In genomic region chr14:78709795-78710569, GRCh38 we compare ENCODE assay signal across 13 cellular contexts.
A peak's percentile ranks its signal among the peaks of the same experiment; 100 is the strongest.
DNase-seq lines count a peak whose midpoint lies in the region; ATAC-seq and TF ChIP-seq lines count a peak whose summit lies in the region.
"Had no signal": no experiment of that assay in that cellular context is flagged by ENCODE, and none has a peak within 500 bp of the region (broad histone marks: within the 10 kb centered on the region; RNA-seq: fewer than 3 reads in every experiment).

No MANE protein-coding gene starts in this region.

- H3K4me1 Mint-ChIP-seq in activated naive CD4-positive, alpha-beta T cell treated with anti-CD3 and anti-CD28 coated beads, Interleukin-2, amount 50 U/mL, for 24 hours, result no peaks in the 10 kb centered on the region
- no peaks in the 10 kb centered on the region for H3K4me1 Mint-ChIP-seq in activated naive CD4-positive, alpha-beta T cell treated with anti-CD3 and anti-CD28 coated beads for 36 hours (ENCODE audit: low read depth)

- no peak for DNase-seq in activated naive CD4-positive, alpha-beta T cell treated with anti-CD3 and anti-CD28 coated beads for 36 hours
- DNase-seq in SK-MEL-5 (ENCODE audit: low read depth, low spot score) (peak; percentile 24), left kidney (ENCODE audit: low read depth, low spot score) (peak; percentile 38), lower leg skin (ENCODE audit: low spot score in 2 of 2) (no peak), GF-D8 (lab: John Stamatoyannopoulos, UW) (no peak)
- DNase-seq: GDM1, KBM-7, NCI-H1092 treated with DMSO at 0.1 percent for 48 hours, NCI-H774, PC-9 had no signal

- H3K27me3 Mint-ChIP-seq in activated naive CD4-positive, alpha-beta T cell treated with anti-CD3 and anti-CD28 coated beads, Interleukin-2, amount 50 U/mL, for 24 hours, result peaks cover 5% of the 10 kb centered on the region
- H3K27me3 Mint-ChIP-seq in activated naive CD4-positive, alpha-beta T cell treated with anti-CD3 and anti-CD28 coated beads for 36 hours (ENCODE audit: low read depth), result peaks cover 6% of the 10 kb centered on the region

- no peak overlapping the region for H3K4me3 Mint-ChIP-seq in activated naive CD4-positive, alpha-beta T cell treated with anti-CD3 and anti-CD28 coated beads, Interleukin-2, amount 50 U/mL, for 24 hours
- no peak overlapping the region for H3K4me3 Mint-ChIP-seq in activated naive CD4-positive, alpha-beta T cell treated with anti-CD3 and anti-CD28 coated beads for 36 hours

- intact Hi-C loops in activated naive CD4-positive, alpha-beta T cell treated with anti-CD3 and anti-CD28 coated beads for 36 hours (cut with micrococcal nuclease), result no loop called here
- intact Hi-C loops in lower leg skin (cut with DNase I; ENCODE audit: low total_unique reads), result no loop called here

- no peak overlapping the region for H3K4me3 ChIP-seq in lower leg skin (ENCODE audit: low read depth, poor library complexity, severe bottlenecking)
- H3K4me3 ChIP-seq: A549, PC-9 had no signal

- peak overlapping the region; percentile 27 for H3K27ac Mint-ChIP-seq in activated naive CD4-positive, alpha-beta T cell treated with anti-CD3 and anti-CD28 coated beads, Interleukin-2, amount 50 U/mL, for 24 hours
- no peak overlapping the region for H3K27ac Mint-ChIP-seq in activated naive CD4-positive, alpha-beta T cell treated with anti-CD3 and anti-CD28 coated beads for 36 hours

- H3K36me3 Mint-ChIP-seq in activated naive CD4-positive, alpha-beta T cell treated with anti-CD3 and anti-CD28 coated beads, Interleukin-2, amount 50 U/mL, for 24 hours, result no peaks in the 10 kb centered on the region
- H3K36me3 Mint-ChIP-seq in activated naive CD4-positive, alpha-beta T cell treated with anti-CD3 and anti-CD28 coated beads for 36 hours (ENCODE audit: low read depth), result no peaks in the 10 kb centered on the region

- 73 to 79% methylated on average over 5 of the region's 5 CpGs for WGBS in lower leg skin, 2 donors

- ATAC-seq in HG03045 (IDR thresholded peaks at IDR 0.05; ENCODE audit: unreplicated experiment), result no peak
- ATAC-seq: A549 had no signal

- in situ Hi-C loops in SK-MEL-5 (cut with HindIII; ENCODE audit: low pct_unique_long_range_greater_than_20kb, low sequenced_read_pairs), result no loop called here

- no peak for TF ChIP-seq POLR2A in lower leg skin (IDR thresholded peaks at IDR 0.05)

- no peak for TF ChIP-seq CTCF in lower leg skin (IDR thresholded peaks at IDR 0.05)

- peaks cover 6% of the 10 kb centered on the region for H3K9me3 Mint-ChIP-seq in activated naive CD4-positive, alpha-beta T cell treated with anti-CD3 and anti-CD28 coated beads, Interleukin-2, amount 50 U/mL, for 24 hours
- peaks cover 1% of the 10 kb centered on the region for H3K9me3 Mint-ChIP-seq in activated naive CD4-positive, alpha-beta T cell treated with anti-CD3 and anti-CD28 coated beads for 36 hours

- CTCF ChIA-PET in activated naive CD4-positive, alpha-beta T cell treated with anti-CD3 and anti-CD28 coated beads for 36 hours (lab: Charles Lee), result no interaction called here

Comparison
In these comparisons a context has a peak if more than half of its experiments do, and no peak if none do; other contexts are left out.
1. DNase-seq: peak in SK-MEL-5 (single experiment) and left kidney (single experiment); none in activated naive CD4-positive, alpha-beta T cell treated with anti-CD3 and anti-CD28 coated beads for 36 hours (single experiment), lower leg skin (0 of 2) and GF-D8 (single experiment).